In the genomic region with DNA sequence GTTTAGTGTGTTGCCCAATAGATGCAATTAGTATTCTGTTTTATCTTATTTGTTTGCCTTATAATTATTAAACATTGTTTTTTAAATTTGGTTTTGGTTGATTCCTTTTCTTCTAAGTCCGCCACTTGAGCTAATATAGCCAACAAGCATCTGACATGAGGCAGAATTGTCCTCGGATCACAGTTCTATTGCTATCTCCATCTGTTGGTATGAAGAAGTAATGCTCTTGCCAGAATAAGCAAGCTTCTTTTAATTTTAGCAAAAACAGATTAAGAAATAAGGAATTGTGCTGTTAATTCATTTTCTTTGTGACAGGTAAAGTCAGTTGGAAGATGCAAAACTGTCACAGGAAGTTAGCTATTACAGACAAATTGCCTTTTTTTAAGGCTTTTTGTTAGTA, we compare ENCODE assay signal across 2 cellular contexts.
A peak's percentile ranks its signal among the peaks of the same experiment; 100 is the strongest.
TF ChIP-seq lines count a peak whose summit lies in the region.

No MANE protein-coding gene starts in this region.

TF ChIP-seq in neural cell, 6 proteins besides CTCF, POLR2A, EP300 and RAD21:
- no peak for TF ChIP-seq EZH2 (IDR thresholded peaks at IDR 0.05; ENCODE audit: borderline replicate concordance, insufficient read depth, low read length, poor library complexity, severe bottlenecking)
- TF ChIP-seq SMC3 (conservative IDR thresholded peaks at IDR 0.05; ENCODE audit: poor library complexity): peak; percentile 64

TF ChIP-seq in HepG2, 621 proteins besides CTCF, POLR2A, EP300 and RAD21:
- TF ChIP-seq ZNF619 (CRISPR knock-in tag; IDR thresholded peaks at IDR 0.05) (no peak), ZNF670 (CRISPR knock-in tag; IDR thresholded peaks at IDR 0.05; ENCODE audit: borderline replicate concordance) (no peak), SUZ12 (IDR thresholded peaks at IDR 0.05; ENCODE audit: low read depth, low read length) (no peak), ZNF597 (CRISPR knock-in tag; IDR thresholded peaks at IDR 0.05) (no peak)
